28 cellular contexts compared by ENCODE assay signal in genomic region chr6:164040994-164041393, GRCh38.
"Had no signal": no experiment of that assay in that cellular context is flagged by ENCODE, and none has a peak within 500 bp of the region (broad histone marks: within the 10 kb centered on the region; RNA-seq: fewer than 3 reads in every experiment).

No MANE protein-coding gene starts in this region.

- H3K36me3 ChIP-seq: colonic mucosa, esophagus muscularis mucosa, esophagus squamous epithelium, gastrocnemius medialis, gastroesophageal sphincter, heart left ventricle, heart right ventricle had no signal

- FAIRE-seq: colon, endometrium, endothelial cell of umbilical vein, frontal cortex had no signal

- H3K4me3 ChIP-seq: colonic mucosa, coronary artery, dorsolateral prefrontal cortex, esophagus muscularis mucosa, esophagus squamous epithelium, gastrocnemius medialis, gastroesophageal sphincter, heart left ventricle, heart right ventricle had no signal

- H3K27me3 ChIP-seq: colonic mucosa, esophagus muscularis mucosa, esophagus squamous epithelium, foreskin keratinocyte, gastrocnemius medialis, gastroesophageal sphincter, heart left ventricle, heart right ventricle had no signal

- DNase-seq: colonic mucosa; cortex of kidney; dermis blood vessel endothelial cell; dorsolateral prefrontal cortex; effector CD4-positive, alpha-beta T cell; effector CD8-positive, alpha-beta T cell; effector memory CD4-positive, alpha-beta T cell; effector memory CD8-positive, alpha-beta T cell; endodermal cell; erythroblast; esophagus squamous epithelium; foreskin fibroblast; foreskin keratinocyte; foreskin melanocyte; gastrocnemius medialis; glutamatergic neuron; head of caudate nucleus; heart left ventricle; heart right ventricle had no signal

- H3K27ac ChIP-seq: colonic mucosa, coronary artery, dorsolateral prefrontal cortex, epithelial cell of prostate, esophagus muscularis mucosa, esophagus squamous epithelium, foreskin keratinocyte, gastrocnemius medialis, gastroesophageal sphincter, heart left ventricle, heart right ventricle had no signal

- H3K4me1 ChIP-seq: colonic mucosa, esophagus muscularis mucosa, esophagus squamous epithelium, foreskin keratinocyte, gastrocnemius medialis, gastroesophageal sphincter had no signal

- ATAC-seq: effector memory CD8-positive, alpha-beta T cell; esophagus mucosa; foreskin keratinocyte; gastrocnemius medialis; gastroesophageal sphincter; heart left ventricle; heart right ventricle had no signal

- H3K9me3 ChIP-seq: colonic mucosa, esophagus muscularis mucosa, esophagus squamous epithelium, gastrocnemius medialis, gastroesophageal sphincter, heart left ventricle had no signal
